Comparison of ENCODE assay signal across 1 cellular context in the genomic region with DNA sequence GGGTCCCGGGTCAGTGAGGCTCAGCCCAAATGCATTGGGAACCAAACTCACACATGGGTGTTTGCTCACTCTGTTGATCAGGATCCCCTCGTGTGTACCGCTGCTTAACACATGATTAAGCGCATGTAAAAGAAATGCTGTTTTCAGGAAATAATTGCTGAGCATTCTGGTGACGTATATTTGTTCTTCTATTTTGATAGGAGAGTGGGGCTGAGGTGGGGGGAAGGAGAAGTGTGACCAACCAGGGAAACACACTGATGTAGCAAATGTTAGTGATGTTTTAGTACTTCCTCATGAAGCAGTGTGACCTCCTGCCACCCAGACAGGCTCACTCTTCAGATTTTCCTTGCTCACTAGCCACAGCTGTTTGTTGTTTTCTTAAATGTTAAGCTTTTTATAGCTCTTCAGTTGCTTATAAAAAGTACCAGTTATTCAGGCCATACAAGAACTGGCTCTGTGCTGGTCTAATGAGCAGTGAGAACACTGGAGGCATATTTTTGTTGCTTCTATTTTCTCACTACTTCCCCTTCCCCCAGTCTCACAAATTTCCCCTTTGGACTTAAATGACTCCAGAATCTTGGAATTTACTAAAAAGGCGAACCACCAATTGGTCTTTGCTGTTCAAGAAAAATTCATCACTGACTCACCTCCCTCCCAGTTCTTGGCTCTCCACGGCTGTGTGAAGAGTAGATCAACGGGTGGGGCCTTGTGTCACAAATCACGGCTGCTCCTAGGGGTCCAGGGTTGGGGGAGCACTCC.
TF ChIP-seq lines count a peak whose summit lies in the region.

No MANE protein-coding gene starts in this region.

TF ChIP-seq in HCT116, 20 proteins besides CTCF, POLR2A, EP300 and RAD21 (continued from another document):
- TF ChIP-seq SRF (IDR thresholded peaks at IDR 0.05; ENCODE audit: low read depth) (no peak), EZH2 (IDR thresholded peaks at IDR 0.05) (no peak), YY1 (IDR thresholded peaks at IDR 0.05; ENCODE audit: extremely low read depth, insufficient replicate concordance, low read depth, low read length) (no peak), TCF7L2 (IDR thresholded peaks at IDR 0.05; ENCODE audit: borderline replicate concordance, extremely low read depth, insufficient read depth, insufficient read length) (no peak), JUND (IDR thresholded peaks at IDR 0.05) (no peak), ZFX (IDR thresholded peaks at IDR 0.05) (no peak), EGR1 (IDR thresholded peaks at IDR 0.05; ENCODE audit: low read depth) (no peak), POLR2AphosphoS5 (IDR thresholded peaks at IDR 0.05; ENCODE audit: low read depth, low read length) (no peak), CBX3 (IDR thresholded peaks at IDR 0.05; ENCODE audit: low read depth) (no peak), SIN3A (IDR thresholded peaks at IDR 0.05; ENCODE audit: low read depth) (no peak), ELF1 (IDR thresholded peaks at IDR 0.05; ENCODE audit: borderline replicate concordance, low read depth) (no peak), FOSL1 (IDR thresholded peaks at IDR 0.05; ENCODE audit: low read depth) (no peak)
- TF ChIP-seq, protein P1, sequence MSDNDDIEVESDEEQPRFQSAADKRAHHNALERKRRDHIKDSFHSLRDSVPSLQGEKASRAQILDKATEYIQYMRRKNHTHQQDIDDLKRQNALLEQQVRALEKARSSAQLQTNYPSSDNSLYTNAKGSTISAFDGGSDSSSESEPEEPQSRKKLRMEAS (IDR thresholded peaks at IDR 0.05), result no peak
